ENCODE assay signal across 13 cellular contexts in the genomic region with DNA sequence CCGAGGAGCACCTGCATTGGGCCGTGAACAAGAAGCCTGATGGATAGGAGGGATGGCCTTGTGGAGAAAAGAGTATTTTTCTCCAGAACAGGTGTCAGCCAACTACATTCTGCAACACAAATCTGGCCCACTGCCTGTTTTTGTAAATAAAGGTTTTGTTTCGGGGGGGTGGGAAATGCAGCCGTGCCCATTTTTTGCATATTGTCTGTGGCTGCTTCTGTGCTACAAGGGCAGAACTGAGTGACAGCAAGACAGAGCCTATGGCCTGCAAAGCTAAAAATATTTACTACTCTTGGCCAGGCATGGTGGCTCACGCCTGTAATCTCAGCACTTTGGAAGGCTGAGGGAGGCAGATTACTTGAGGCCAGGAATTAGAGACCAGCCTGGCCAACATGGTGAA.
DNase-seq lines count a peak whose midpoint lies in the region; ATAC-seq and TF ChIP-seq lines count a peak whose summit lies in the region.
"Had no signal": no experiment of that assay in that cellular context is flagged by ENCODE, and none has a peak within 500 bp of the region (broad histone marks: within the 10 kb centered on the region; RNA-seq: fewer than 3 reads in every experiment).

No MANE protein-coding gene starts in this region.

- TF ChIP-seq CTCF in right atrium auricular region (IDR thresholded peaks at IDR 0.05) = no peak
- no peak for TF ChIP-seq CTCF in left ventricle myocardium inferior (IDR thresholded peaks at IDR 0.05; ENCODE audit: borderline replicate concordance)

- H3K4me1 ChIP-seq in right atrium auricular region (peaks cover 0 to 4% of the 10 kb centered on the region in 2 donors), left ventricle myocardium inferior (peaks cover 4% of the 10 kb centered on the region)

- H3K27me3 ChIP-seq in right atrium auricular region (no peaks in the 10 kb centered on the region), left ventricle myocardium inferior (ENCODE audit: low read depth) (no peaks in the 10 kb centered on the region)

- H3K27ac ChIP-seq in right atrium auricular region = no peak overlapping the region
- H3K27ac ChIP-seq in left ventricle myocardium inferior (replicated peaks) = no peak overlapping the region
- H3K27ac ChIP-seq: SK-N-MC had no signal

- ATAC-seq in HG02610 (IDR thresholded peaks at IDR 0.05; ENCODE audit: unreplicated experiment) (peak; percentile 55), HG03354 (IDR thresholded peaks at IDR 0.05; ENCODE audit: poor library complexity, severe bottlenecking, unreplicated experiment) (peak; percentile 81)
- ATAC-seq: naive thymus-derived CD8-positive, alpha-beta T cell had no signal

- H3K4me3 ChIP-seq in right atrium auricular region (no peak overlapping the region), left ventricle myocardium inferior (no peak overlapping the region)
- H3K4me3 ChIP-seq: SK-N-MC had no signal

- H3K36me3 ChIP-seq in right atrium auricular region = no peaks in the 10 kb centered on the region
- no peaks in the 10 kb centered on the region for H3K36me3 ChIP-seq in left ventricle myocardium inferior

- H3K9me3 ChIP-seq in right atrium auricular region (no peaks in the 10 kb centered on the region), left ventricle myocardium inferior (replicated peaks) (no peaks in the 10 kb centered on the region)

- DNase-seq in right atrium auricular region (ENCODE audit: low spot score) (peak; percentile 30), left ventricle myocardium inferior (no peak), midbrain (lab: John Stamatoyannopoulos, UW) (no peak), hypothalamus (lab: John Stamatoyannopoulos, UW) (no peak), NCI-H2171 treated with DMSO at 0.1 percent for 48 hours (lab: John Stamatoyannopoulos, UW) (no peak)
- no peak for DNase-seq in activated CD4-positive, alpha-beta T cell treated with anti-CD3 and anti-CD28 coated beads for 1 hour
- DNase-seq: 8988T; activated naive CD4-positive, alpha-beta T cell treated with anti-CD3 and anti-CD28 coated beads for 36 hours; MV-4-11; naive thymus-derived CD8-positive, alpha-beta T cell had no signal

- intact Hi-C loops in left ventricle myocardium inferior (cut with micrococcal nuclease) = no loop called here
